28 cellular contexts compared by ENCODE assay signal in the genomic region with DNA sequence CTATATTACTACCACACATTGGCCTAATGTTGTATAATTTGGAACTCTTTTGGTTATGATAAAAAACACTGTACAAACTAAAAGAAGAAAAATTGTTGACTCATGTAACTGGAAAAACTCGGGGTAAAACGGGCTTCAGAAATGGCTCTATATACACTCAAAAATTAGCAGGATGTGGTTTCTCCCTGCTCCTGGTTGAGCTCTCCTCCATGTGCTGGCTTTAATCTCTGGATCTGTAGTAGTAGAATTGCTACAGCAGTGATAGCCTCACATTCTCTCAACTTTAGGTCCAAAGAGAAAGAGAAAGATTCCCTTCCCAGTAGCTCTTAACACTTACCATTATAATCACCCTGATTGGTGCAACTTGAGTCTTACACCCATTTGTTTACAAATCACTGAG.
DNase-seq lines count a peak whose midpoint lies in the region; ATAC-seq and TF ChIP-seq lines count a peak whose summit lies in the region.
"Had no signal": no experiment of that assay in that cellular context is flagged by ENCODE, and none has a peak within 500 bp of the region (broad histone marks: within the 10 kb centered on the region; RNA-seq: fewer than 3 reads in every experiment).

No MANE protein-coding gene starts in this region.

- H2AFZ ChIP-seq in DND-41 (ENCODE audit: low read depth, low read length), result no peak overlapping the region

- no peaks in the 10 kb centered on the region for H3K36me3 ChIP-seq in DND-41 (ENCODE audit: insufficient read depth, low read length)
- no peaks in the 10 kb centered on the region for H3K36me3 ChIP-seq in Peyer's patch
- H3K36me3 ChIP-seq: SJSA1 had no signal

- ATAC-seq in DND-41 (ENCODE audit: insufficient read depth, low read depth), result peak; percentile 97
- ATAC-seq: A549, K562, PC-3 had no signal

- H3K4me3 ChIP-seq in DND-41 (ENCODE audit: low read depth in 1 of 2, low read length in 2 of 2) (no peak overlapping the region), Peyer's patch (no peak overlapping the region)
- H3K4me3 ChIP-seq: A549, K562, SJSA1 had no signal

- no peak for TF ChIP-seq POLR2A in Peyer's patch (IDR thresholded peaks at IDR 0.05)

- no peaks in the 10 kb centered on the region for H3K79me2 ChIP-seq in DND-41 (ENCODE audit: insufficient read depth, low read length)

- no peaks in the 10 kb centered on the region for H3K9me3 ChIP-seq in DND-41 (ENCODE audit: insufficient read depth, low read length, severe bottlenecking)
- H3K9me3 ChIP-seq in Peyer's patch, result no peaks in the 10 kb centered on the region
- H3K9me3 ChIP-seq: A549, SJSA1 had no signal

- no peak overlapping the region for H3K9ac ChIP-seq in DND-41 (ENCODE audit: low read depth, low read length)

- H4K20me1 ChIP-seq in DND-41 (ENCODE audit: insufficient read depth, low read length), result no peaks in the 10 kb centered on the region

- peak overlapping the region; percentile 44 for H3K4me2 ChIP-seq in DND-41 (ENCODE audit: insufficient read depth, low read length)
- H3K4me2 ChIP-seq: A549 had no signal

- DNase-seq in DND-41, result peak; percentile 48
- DNase-seq in H4 (ENCODE audit: low spot score), result peak; percentile 35
- DNase-seq in LHCN-M2 (ENCODE audit: low read depth), result peak; percentile 21
- peak; percentile 6 for DNase-seq in glomerular visceral epithelial cell (ENCODE audit: extremely low spot score)
- DNase-seq in NCI-H2081 (lab: John Stamatoyannopoulos, UW), result no peak
- DNase-seq in Peyer's patch, result no peak
- DNase-seq in Kasumi-1 (lab: John Stamatoyannopoulos, UW), result no peak
- DNase-seq in NCI-H526 (lab: John Stamatoyannopoulos, UW), result no peak
- DNase-seq: C1 segment of cervical spinal cord; CD4-positive, alpha-beta memory T cell; COR-L47; DMS53; H9; NCI-H1048; NCI-H1417 treated with DMSO at 0.1 percent for 48 hours; NCI-H1694 treated with DMSO at 0.1 percent for 48 hours; NCI-H2081 treated with DMSO at 0.1 percent for 48 hours; NCI-H2171; NCI-H345; NCI-H510A treated with DMSO at 0.1 percent for 48 hours; Right ventricle myocardium superior; RPMI8226; T-helper 1 cell had no signal

- H3K4me1 ChIP-seq in DND-41 (ENCODE audit: insufficient read depth, low read length), result peaks cover 20% of the 10 kb centered on the region
- no peaks in the 10 kb centered on the region for H3K4me1 ChIP-seq in Peyer's patch
- H3K4me1 ChIP-seq: A549, SJSA1 had no signal

- H3K27ac ChIP-seq in DND-41 (ENCODE audit: low read length) (peak overlapping the region; percentile 59), Peyer's patch (no peak overlapping the region)
- H3K27ac ChIP-seq: A549, HL-60, SJSA1 had no signal

- H3K27me3 ChIP-seq in DND-41 (ENCODE audit: insufficient read depth, low read length, poor library complexity) (no peaks in the 10 kb centered on the region), Peyer's patch (no peaks in the 10 kb centered on the region)
- H3K27me3 ChIP-seq: SJSA1 had no signal

- no peak for TF ChIP-seq CTCF in DND-41 (IDR thresholded peaks at IDR 0.05; ENCODE audit: borderline replicate concordance, extremely low read depth, low read length, poor library complexity, severe bottlenecking)
- TF ChIP-seq CTCF in Peyer's patch (IDR thresholded peaks at IDR 0.05), result no peak

Comparison
In these comparisons a context has a peak if more than half of its experiments do, and no peak if none do; other contexts are left out.
1. DNase-seq: peak in DND-41 (single experiment), H4 (single experiment), LHCN-M2 (single experiment) and glomerular visceral epithelial cell (single experiment); none in NCI-H2081 (0 of 2), Peyer's patch (0 of 3), Kasumi-1 (0 of 2) and NCI-H526 (0 of 2).